Comparison of ENCODE assay signal across 10 cellular contexts in the genomic region with DNA sequence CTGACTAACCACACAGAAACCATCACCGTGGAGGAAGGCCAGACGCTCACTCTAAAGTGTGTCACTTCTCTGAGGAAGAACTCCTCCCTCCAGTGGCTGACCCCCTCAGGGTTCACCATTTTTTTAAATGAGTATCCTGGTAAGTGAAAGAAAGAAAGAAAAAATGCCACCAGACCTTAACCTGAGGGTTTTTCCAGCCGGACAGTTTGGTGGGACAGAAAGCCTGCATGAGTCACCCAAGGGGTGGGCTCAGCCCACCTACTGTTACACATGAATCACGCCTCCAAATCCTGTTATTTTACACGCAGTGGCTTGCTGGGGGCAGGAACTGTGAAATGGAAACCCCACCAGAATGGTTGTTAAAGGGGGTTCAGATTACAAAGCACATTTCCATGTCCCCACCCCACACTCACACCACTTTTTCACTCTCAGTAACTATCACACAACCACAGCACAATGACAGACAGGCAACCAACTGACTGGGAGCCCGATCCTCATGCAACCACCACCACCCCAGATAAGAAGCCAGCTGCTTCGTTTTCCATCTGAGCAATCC. TPM values are rescaled to one million over a fixed set of nuclear protein-coding genes. Genes with fewer than 3 reads are reported as not detected.
DNase-seq lines count a peak whose midpoint lies in the region; ATAC-seq and TF ChIP-seq lines count a peak whose summit lies in the region.
"Had no signal": no experiment of that assay in that cellular context is flagged by ENCODE, and none has a peak within 500 bp of the region (broad histone marks: within the 10 kb centered on the region; RNA-seq: fewer than 3 reads in every experiment).

No MANE protein-coding gene starts in this region.

- H3K4me3 ChIP-seq in fibroblast of mammary gland (ENCODE audit: control insufficient read depth, low read depth, low read length), result no peak overlapping the region

- POLR2A ChIA-PET in activated CD4-positive, alpha-beta T cell treated with anti-CD3 and anti-CD28 coated beads, Interleukin-2, amount 10 ng/mL, durations not matched to agents 7 days and 5 days (lab: Charles Lee), result no interaction called here
- POLR2A ChIA-PET in activated CD8-positive, alpha-beta T cell treated with anti-CD3 and anti-CD28 coated beads for 36 hours (lab: Charles Lee), result interaction anchor here (0.5 to 7.5 kb wide), 7 partner anchors 11 to 211 kb away, joined by 3 to 61 read pairs (median 13); a partner anchor contains a TSS

- CTCF ChIA-PET in activated CD4-positive, alpha-beta T cell treated with anti-CD3 and anti-CD28 coated beads, Interleukin-2, amount 10 ng/mL, durations not matched to agents 7 days and 5 days (lab: Charles Lee), result interaction anchor here (0.7 kb wide), 1 partner anchor 54 kb away, joined by 3 read pairs; no protein-coding TSS in a partner anchor
- CTCF ChIA-PET in activated CD8-positive, alpha-beta T cell treated with anti-CD3 and anti-CD28 coated beads for 36 hours (lab: Charles Lee), result interaction anchor here (1.7 to 11.0 kb wide), 11 partner anchors 10 to 221 kb away, joined by 4 to 352 read pairs (median 50); a partner anchor contains a TSS

- peaks cover 2% of the 10 kb centered on the region for H3K27me3 Mint-ChIP-seq in activated CD4-positive, alpha-beta T cell treated with anti-CD3 and anti-CD28 coated beads, Interleukin-2, amount 10 ng/mL, durations not matched to agents 7 days and 5 days
- H3K27me3 Mint-ChIP-seq in activated CD8-positive, alpha-beta T cell treated with anti-CD3 and anti-CD28 coated beads for 36 hours, result no peaks in the 10 kb centered on the region

- H3K9me3 Mint-ChIP-seq in activated CD4-positive, alpha-beta T cell treated with anti-CD3 and anti-CD28 coated beads, Interleukin-2, amount 10 ng/mL, durations not matched to agents 7 days and 5 days, result no peaks in the 10 kb centered on the region
- no peaks in the 10 kb centered on the region for H3K9me3 Mint-ChIP-seq in activated CD8-positive, alpha-beta T cell treated with anti-CD3 and anti-CD28 coated beads for 36 hours
- H3K9me3 Mint-ChIP-seq: naive B cell had no signal

- no peak overlapping the region for H3K27ac Mint-ChIP-seq in activated CD4-positive, alpha-beta T cell treated with anti-CD3 and anti-CD28 coated beads, Interleukin-2, amount 10 ng/mL, durations not matched to agents 7 days and 5 days
- peak overlapping the region; percentile 96 for H3K27ac Mint-ChIP-seq in activated CD8-positive, alpha-beta T cell treated with anti-CD3 and anti-CD28 coated beads for 36 hours

- no peak for TF ChIP-seq CTCF in activated CD8-positive, alpha-beta T cell treated with anti-CD3 and anti-CD28 coated beads for 36 hours (IDR thresholded peaks at IDR 0.05)
- no peak for TF ChIP-seq CTCF in fibroblast of mammary gland (conservative IDR thresholded peaks at IDR 0.05; ENCODE audit: control insufficient read depth, insufficient read depth, low read depth, low read length)

- peak; percentile 24 to 48 for DNase-seq in activated CD4-positive, alpha-beta T cell treated with anti-CD3 and anti-CD28 coated beads, Interleukin-2, amount 50 U/mL, for 48 hours
- DNase-seq in activated CD4-positive, alpha-beta T cell treated with anti-CD3 and anti-CD28 coated beads, Interleukin-2, amount 10 ng/mL, durations not matched to agents 7 days and 5 days, result no peak
- peak; percentile 89 for DNase-seq in activated CD8-positive, alpha-beta T cell treated with anti-CD3 and anti-CD28 coated beads for 36 hours
- DNase-seq in fibroblast of mammary gland (ENCODE audit: low read depth), result peak; percentile 67
- peak; percentile 50 to 61 for DNase-seq in stimulated activated CD8-positive, alpha-beta memory T cell treated with anti-CD3 and anti-CD28 coated beads, Interleukin-2, amount 100 ng/mL, for 48 hours (ENCODE audit: low read depth in 2 of 2)
- no peak for DNase-seq in left ventricle myocardium superior
- no peak for DNase-seq in Right ventricle myocardium inferior (ENCODE audit: missing footprints)
- DNase-seq: naive B cell, NCI-H1048 had no signal

- peak; percentile 72 for ATAC-seq in activated CD8-positive, alpha-beta T cell treated with anti-CD3 and anti-CD28 coated beads for 36 hours
- ATAC-seq in left ventricle myocardium superior (no peak), GM19467 (IDR thresholded peaks at IDR 0.05; ENCODE audit: unreplicated experiment) (no peak), Right ventricle myocardium inferior (no peak)

- intact Hi-C loops in activated CD8-positive, alpha-beta T cell treated with anti-CD3 and anti-CD28 coated beads for 36 hours (cut with micrococcal nuclease), result loop anchor here (5.0 to 10.0 kb wide), 4 partner anchors 38 to 218 kb away; no protein-coding TSS in a partner anchor
- intact Hi-C loops in left ventricle myocardium superior (cut with micrococcal nuclease), result loop anchor here (10.0 kb wide), 1 partner anchor 215 kb away; no protein-coding TSS in a partner anchor
- intact Hi-C loops in Right ventricle myocardium inferior (cut with DNase I), result no loop called here

- H3K4me3 Mint-ChIP-seq in activated CD4-positive, alpha-beta T cell treated with anti-CD3 and anti-CD28 coated beads, Interleukin-2, amount 10 ng/mL, durations not matched to agents 7 days and 5 days, result no peak overlapping the region
- peak overlapping the region; percentile 61 for H3K4me3 Mint-ChIP-seq in activated CD8-positive, alpha-beta T cell treated with anti-CD3 and anti-CD28 coated beads for 36 hours
- H3K4me3 Mint-ChIP-seq: naive B cell had no signal

- peaks cover 29% of the 10 kb centered on the region for H3K4me1 Mint-ChIP-seq in activated CD4-positive, alpha-beta T cell treated with anti-CD3 and anti-CD28 coated beads, Interleukin-2, amount 10 ng/mL, durations not matched to agents 7 days and 5 days
- H3K4me1 Mint-ChIP-seq in activated CD8-positive, alpha-beta T cell treated with anti-CD3 and anti-CD28 coated beads for 36 hours (ENCODE audit: low read depth), result peaks cover 80% of the 10 kb centered on the region

- H3K36me3 Mint-ChIP-seq in activated CD4-positive, alpha-beta T cell treated with anti-CD3 and anti-CD28 coated beads, Interleukin-2, amount 10 ng/mL, durations not matched to agents 7 days and 5 days (ENCODE audit: low read depth), result no peaks in the 10 kb centered on the region
- peaks cover 45% of the 10 kb centered on the region for H3K36me3 Mint-ChIP-seq in activated CD8-positive, alpha-beta T cell treated with anti-CD3 and anti-CD28 coated beads for 36 hours (ENCODE audit: low read depth)
- H3K36me3 Mint-ChIP-seq: naive B cell had no signal

RNA-seq across cellular contexts. Expression of a gene that starts 11.9 kb away (rescaled TPM):
- under 1 TPM; 0.25 TPM for total RNA-seq in activated CD4-positive, alpha-beta T cell treated with anti-CD3 and anti-CD28 coated beads, Interleukin-2, amount 10 ng/mL, durations not matched to agents 7 days and 5 days
- total RNA-seq in activated CD8-positive, alpha-beta T cell treated with anti-CD3 and anti-CD28 coated beads for 36 hours, result 10 to 100 TPM; 21.1 to 21.5 TPM
- total RNA-seq in left ventricle myocardium superior (not detected), Right ventricle myocardium inferior (0.11 TPM)

RNA-seq across cellular contexts. Expression of a gene that starts 32.4 kb away (rescaled TPM):
- total RNA-seq in activated CD4-positive, alpha-beta T cell treated with anti-CD3 and anti-CD28 coated beads, Interleukin-2, amount 10 ng/mL, durations not matched to agents 7 days and 5 days, result 1 to 10 TPM; 2.9 to 3.1 TPM
- total RNA-seq in activated CD8-positive, alpha-beta T cell treated with anti-CD3 and anti-CD28 coated beads for 36 hours, result 1 to 10 TPM; 1.3 to 1.8 TPM
- 1.8 TPM for total RNA-seq in left ventricle myocardium superior
- total RNA-seq in Right ventricle myocardium inferior, result 2.1 TPM

Comparison
In these comparisons a context has a peak if more than half of its experiments do, and no peak if none do; other contexts are left out.
1. DNase-seq: peak in activated CD4-positive, alpha-beta T cell treated with anti-CD3 and anti-CD28 coated beads, Interleukin-2, amount 50 U/mL, for 48 hours (2 of 2), activated CD8-positive, alpha-beta T cell treated with anti-CD3 and anti-CD28 coated beads for 36 hours (single experiment), fibroblast of mammary gland (single experiment) and stimulated activated CD8-positive, alpha-beta memory T cell treated with anti-CD3 and anti-CD28 coated beads, Interleukin-2, amount 100 ng/mL, for 48 hours (2 of 2); none in activated CD4-positive, alpha-beta T cell treated with anti-CD3 and anti-CD28 coated beads, Interleukin-2, amount 10 ng/mL, durations not matched to agents 7 days and 5 days (single experiment), left ventricle myocardium superior (single experiment) and Right ventricle myocardium inferior (single experiment).
2. RNA of a gene that starts 11.9 kb away (total RNA-seq): 21.1 to 21.5 TPM in activated CD8-positive, alpha-beta T cell treated with anti-CD3 and anti-CD28 coated beads for 36 hours; 0.25 TPM in activated CD4-positive, alpha-beta T cell treated with anti-CD3 and anti-CD28 coated beads, Interleukin-2, amount 10 ng/mL, durations not matched to agents 7 days and 5 days, not detected in left ventricle myocardium superior (single experiment) and 0.11 TPM in Right ventricle myocardium inferior (single experiment); every median in the first group is over 10 times any median in the second.